Comparison of ENCODE assay signal across 23 cellular contexts in genomic region chrX:3963980-3964379, GRCh38.
DNase-seq lines count a peak whose midpoint lies in the region; ATAC-seq, FAIRE-seq and TF ChIP-seq lines count a peak whose summit lies in the region.
"Had no signal": no experiment of that assay in that cellular context is flagged by ENCODE, and none has a peak within 500 bp of the region (broad histone marks: within the 10 kb centered on the region; RNA-seq: fewer than 3 reads in every experiment).

No MANE protein-coding gene starts in this region.

- H2AFZ ChIP-seq in GM12878 (ENCODE audit: control insufficient read depth, low read depth, low read length) = no peak overlapping the region

- SMC1A ChIA-PET in GM12878 (lab: Charles Lee; ENCODE audit: uncharacterized antibody, unreplicated experiment) = interaction anchor here (0.7 kb wide), 1 partner anchor 150 kb away, joined by 3 read pairs; no protein-coding TSS in a partner anchor

- under 1% methylated on average over 6 of the region's 6 CpGs for WGBS in GM12878 (ENCODE audit: insufficient coverage, insufficient replicate concordance, low lambda C conversion rate, missing lambda C conversion rate)

- no peak for FAIRE-seq in GM12878 (lab: Jason Lieb, UNC)
- FAIRE-seq: colon, D721Med, TTC549 had no signal

- H3K36me3 ChIP-seq in GM12878 (ENCODE audit: control insufficient read depth in 2 of 2, insufficient read depth in 2 of 2, low read length in 1 of 2) = no peaks in the 10 kb centered on the region
- H3K36me3 ChIP-seq: BLaER1 had no signal

- H3K9me3 ChIP-seq in GM12878 (replicated peaks; ENCODE audit: control insufficient read depth, insufficient read depth, low read length) = no peaks in the 10 kb centered on the region

- CTCF ChIA-PET in GM12878 (lab: Yijun Ruan, JAX) (interaction anchor here (2.9 kb wide), 1 partner anchor 22 kb away, joined by 28 read pairs; no protein-coding TSS in a partner anchor), RWPE1 (lab: Yijun Ruan, JAX) (no interaction called here)

- no TSS peak for BruUV-seq in GM12878 (replicated peaks; lab: Mats Ljungman, UMichigan)

- H3K27ac ChIP-seq in GM12878 (ENCODE audit: control insufficient read depth, insufficient read depth) (no peak overlapping the region), RWPE1 (no peak overlapping the region)
- H3K27ac ChIP-seq: BLaER1, skin epidermis had no signal

- no peak overlapping the region for H3K4me3 ChIP-seq in GM12878
- H3K4me3 ChIP-seq: BLaER1, skin epidermis had no signal

- no peaks in the 10 kb centered on the region for H3K4me1 ChIP-seq in GM12878 (ENCODE audit: control insufficient read depth, insufficient read depth, low read length)
- H3K4me1 ChIP-seq: BLaER1 had no signal

- no peak for TF ChIP-seq CTCF in GM12878 (IDR thresholded peaks at IDR 0.05 in 2 of 3, conservative IDR thresholded peaks at IDR 0.05 in 1 of 3; ENCODE audit: control insufficient read depth in 2 of 3, extremely low read depth in 1 of 3, insufficient read depth in 1 of 3, low read depth in 3 of 3, low read length in 3 of 3)
- no peak for TF ChIP-seq CTCF in RWPE1 (conservative IDR thresholded peaks at IDR 0.05; ENCODE audit: low read depth)

- no peaks in the 10 kb centered on the region for H3K79me2 ChIP-seq in GM12878 (ENCODE audit: control insufficient read depth, insufficient read depth, low read length)

- no peak overlapping the region for H3K4me2 ChIP-seq in GM12878 (ENCODE audit: control insufficient read depth, insufficient read depth)
- H3K4me2 ChIP-seq: BLaER1 had no signal

- in situ Hi-C loops in GM12878 (cut with MboI) = no loop called here

- RAD21 ChIA-PET in GM12878 (lab: Charles Lee; ENCODE audit: unreplicated experiment) = interaction anchor here (1.5 to 2.3 kb wide), 2 partner anchors 22 to 586 kb away, joined by 3 to 11 read pairs; no protein-coding TSS in a partner anchor

- no peak for DNase-seq in GM12878 (ENCODE audit: low read depth, low spot score)
- DNase-seq in RWPE1 (ENCODE audit: low spot score) = no peak
- no peak for DNase-seq in activated gamma-delta T cell (lab: John Stamatoyannopoulos, UW)
- no peak for DNase-seq in NOMO-1 treated with dmso at 0.1 percent for 144 hours (lab: John Stamatoyannopoulos, UW; ENCODE audit: unreplicated experiment)
- DNase-seq: activated CD4-positive, alpha-beta T cell treated with anti-CD3 and anti-CD28 coated beads, Interleukin-2, amount 10 ng/mL, durations not matched to agents 24 days and 14 days; activated naive CD8-positive, alpha-beta T cell treated with anti-CD3 and anti-CD28 coated beads, Interleukin-2, amount 50 U/mL, for 24 hours; head of caudate nucleus; HFFc6; KBM-7; MV-4-11; NCI-H510A treated with DMSO at 0.1 percent for 48 hours; stimulated activated CD4-positive, alpha-beta T cell treated with anti-CD3 and anti-CD28 coated beads, Interleukin-2, amount 100 ng/mL, for 48 hours; SW 1271 had no signal

- intact Hi-C loops in GM12878 (cut with micrococcal nuclease; ENCODE audit: unreplicated experiment) = loop anchor here (5.0 kb wide), 1 partner anchor 583 kb away; no protein-coding TSS in a partner anchor

- peak; percentile 88 for ATAC-seq in GM18517 (IDR thresholded peaks at IDR 0.05; ENCODE audit: unreplicated experiment)
- ATAC-seq in GM21390 (IDR thresholded peaks at IDR 0.05; ENCODE audit: unreplicated experiment) = peak; percentile 75
- peak; percentile 94 for ATAC-seq in HG02870 (IDR thresholded peaks at IDR 0.05; ENCODE audit: unreplicated experiment)
- peak; percentile 39 for ATAC-seq in GM12878
- no peak for ATAC-seq in HG02759 (IDR thresholded peaks at IDR 0.05; ENCODE audit: unreplicated experiment)
- ATAC-seq: activated naive CD8-positive, alpha-beta T cell treated with anti-CD3 and anti-CD28 coated beads, Interleukin-2, amount 50 U/mL, for 24 hours; left lobe of liver had no signal

- no peak overlapping the region for H3K9ac ChIP-seq in GM12878 (ENCODE audit: control insufficient read depth, insufficient read depth, low read length)
- H3K9ac ChIP-seq: BLaER1 had no signal

- TF ChIP-seq POLR2A in GM12878 (IDR thresholded peaks at IDR 0.05; ENCODE audit: low read depth, low read length) = no peak

- no peaks in the 10 kb centered on the region for H4K20me1 ChIP-seq in GM12878 (ENCODE audit: control insufficient read depth, insufficient read depth)
- H4K20me1 ChIP-seq: BLaER1 had no signal

- no peak for TF ChIP-seq RAD21 in GM12878 (IDR thresholded peaks at IDR 0.05; ENCODE audit: insufficient read depth, low read depth, low read length)

- no peaks in the 10 kb centered on the region for H3K27me3 ChIP-seq in GM12878 (replicated peaks in 1 of 2; ENCODE audit: control insufficient read depth in 2 of 2, insufficient read depth in 2 of 2, low read length in 1 of 2)
- H3K27me3 ChIP-seq: BLaER1 had no signal

- POLR2A ChIA-PET in GM12878 (lab: Charles Lee) = no interaction called here
- POLR2A ChIA-PET in RWPE1 (lab: Yijun Ruan, JAX; ENCODE audit: low non-redundant PET) = no interaction called here

- TF ChIP-seq EP300 in GM12878 (IDR thresholded peaks at IDR 0.05; ENCODE audit: borderline replicate concordance in 1 of 2, control insufficient read depth in 1 of 2, low read depth in 2 of 2, low read length in 2 of 2) = no peak

TF ChIP-seq in GM12878, 131 proteins besides CTCF, POLR2A, EP300 and RAD21:
- TF ChIP-seq POU2F2 (IDR thresholded peaks at IDR 0.05; ENCODE audit: borderline replicate concordance, low read depth, low read length) (peak; percentile 28; the same call in 1 of the 3 replicates), JUND (IDR thresholded peaks at IDR 0.05; ENCODE audit: low read depth, low read length) (no peak), MYC (IDR thresholded peaks at IDR 0.05; ENCODE audit: insufficient read depth, insufficient read length, insufficient replicate concordance, low read length, severe bottlenecking) (no peak), RAD51 (IDR thresholded peaks at IDR 0.05) (0 out of 2 replicates have a peak, but pooled peaks have one; percentile 19), NKRF (conservative IDR thresholded peaks at IDR 0.05) (no peak), ZBTB40 (IDR thresholded peaks at IDR 0.05; ENCODE audit: borderline replicate concordance) (no peak), IKZF1 (conservative IDR thresholded peaks at IDR 0.05) (no peak), NFXL1 (IDR thresholded peaks at IDR 0.05; ENCODE audit: borderline replicate concordance) (no peak), SREBF2 (IDR thresholded peaks at IDR 0.05; ENCODE audit: low read length) (no peak)
